In genomic region chr7:72805526-72806494, GRCh38 we compare ENCODE assay signal across 12 cellular contexts. TPM values are rescaled to one million over a fixed set of nuclear protein-coding genes. Genes with fewer than 3 reads are reported as not detected.
DNase-seq lines count a peak whose midpoint lies in the region; ATAC-seq and TF ChIP-seq lines count a peak whose summit lies in the region.
"Had no signal": no experiment of that assay in that cellular context is flagged by ENCODE, and none has a peak within 500 bp of the region (broad histone marks: within the 10 kb centered on the region; RNA-seq: fewer than 3 reads in every experiment).

No MANE protein-coding gene starts in this region.

- H4K5ac ChIP-seq in mesendoderm (ENCODE audit: low read length): no peak overlapping the region

- no peak overlapping the region for H3K4ac ChIP-seq in mesendoderm (ENCODE audit: low read depth, low read length)

- no peaks in the 10 kb centered on the region for H3K27me3 ChIP-seq in mesendoderm (ENCODE audit: insufficient read depth, low read length, poor library complexity)
- H3K27me3 ChIP-seq: cardiac muscle cell had no signal

- H4K8ac ChIP-seq in mesendoderm (ENCODE audit: low read depth, low read length): no peak overlapping the region

- H3K79me2 ChIP-seq in mesendoderm (ENCODE audit: control insufficient read depth, insufficient read depth, low read length): no peaks in the 10 kb centered on the region

- peak overlapping the region; percentile 34 for H3K18ac ChIP-seq in mesendoderm (ENCODE audit: low read length)

- no peak overlapping the region for H3K23ac ChIP-seq in mesendoderm (ENCODE audit: low read length)

- H3K4me3 ChIP-seq in mesendoderm (ENCODE audit: low read length): no peak overlapping the region
- H3K4me3 ChIP-seq: cardiac muscle cell had no signal

- no peaks in the 10 kb centered on the region for H3K79me1 ChIP-seq in mesendoderm (ENCODE audit: low read length)

- WGBS in mesendoderm (ENCODE audit: extremely low coverage, insufficient coverage, low lambda C conversion rate): no CpG with 5 or more reads among the region's 15 CpGs

- no peak for ATAC-seq in HG03175 (IDR thresholded peaks at IDR 0.05; ENCODE audit: unreplicated experiment)

- no peak overlapping the region for H3K56ac ChIP-seq in mesendoderm (ENCODE audit: low read length)

- TF ChIP-seq CTCF in GM20000 (IDR thresholded peaks at IDR 0.05; ENCODE audit: extremely low read depth, missing control alignments): no peak

- peak overlapping the region; percentile 52 for H3K27ac ChIP-seq in mesendoderm (ENCODE audit: low read depth, low read length)
- H3K27ac ChIP-seq: cardiac muscle cell had no signal

- H3K9ac ChIP-seq in mesendoderm (ENCODE audit: low read length): no peak overlapping the region

- DNase-seq in AML-193 (lab: John Stamatoyannopoulos, UW) (peak; percentile 70 to 77), LHCN-M2 (ENCODE audit: low read depth) (peak; percentile 98), astrocyte of the hippocampus (ENCODE audit: low read depth, low spot score) (peak; percentile 56), mesendoderm (peak; percentile 97), GM20000 (ENCODE audit: low spot score) (no peak), NCI-H1092 treated with DMSO at 0.1 percent for 48 hours (lab: John Stamatoyannopoulos, UW) (no peak), NCI-H2107 treated with DMSO at 0.1 percent for 48 hours (lab: John Stamatoyannopoulos, UW; ENCODE audit: unreplicated experiment) (no peak)
- DNase-seq: CD4-positive, alpha-beta T cell; stimulated activated CD4-positive, alpha-beta T cell treated with anti-CD3 and anti-CD28 coated beads, Interleukin-15, amount 100 ng/mL, for 24 hours; stimulated activated naive CD4-positive, alpha-beta T cell treated with Interleukin-2 at 50 U/mL for 16 hours had no signal

- no peaks in the 10 kb centered on the region for H3K4me1 ChIP-seq in mesendoderm (ENCODE audit: control insufficient read depth, low read depth, low read length)

- no peaks in the 10 kb centered on the region for H3K36me3 ChIP-seq in mesendoderm (ENCODE audit: control insufficient read depth, insufficient read depth, low read length)

- H3K4me2 ChIP-seq in mesendoderm (ENCODE audit: low read length): no peak overlapping the region

- no peak overlapping the region for H2AK5ac ChIP-seq in mesendoderm (ENCODE audit: low read length)

- H2BK15ac ChIP-seq in mesendoderm (replicated peaks; ENCODE audit: low read depth): no peak overlapping the region

- H2BK120ac ChIP-seq in mesendoderm (ENCODE audit: low read depth, low read length): no peak overlapping the region

- no peak overlapping the region for H2BK5ac ChIP-seq in mesendoderm (ENCODE audit: low read length)

RNA-seq across cellular contexts. Expression of gene TYW1B, which starts 22.2 kb away (rescaled TPM):
- 1.2 and 1.5 TPM in 2 replicates for total RNA-seq in LHCN-M2 (2014; rRNA removed)
- polyA plus RNA-seq in LHCN-M2 (2012): 0.43 TPM
- 1.2 TPM for polyA plus RNA-seq in mesendoderm (2013, experiment 1 of 2)
- 1.2 TPM for polyA plus RNA-seq in mesendoderm (2013, experiment 2 of 2)

Comparison
In these comparisons a context has a peak if more than half of its experiments do, and no peak if none do; other contexts are left out.
1. DNase-seq: peak in AML-193 (2 of 2), LHCN-M2 (single experiment), astrocyte of the hippocampus (single experiment) and mesendoderm (single experiment); none in GM20000 (single experiment), NCI-H1092 treated with DMSO at 0.1 percent for 48 hours (single experiment) and NCI-H2107 treated with DMSO at 0.1 percent for 48 hours (single experiment).